Comparison of ENCODE assay signal across 21 cellular contexts in genomic region chr4:91359714-91360051, GRCh38.
"Had no signal": no experiment of that assay in that cellular context is flagged by ENCODE, and none has a peak within 500 bp of the region (broad histone marks: within the 10 kb centered on the region; RNA-seq: fewer than 3 reads in every experiment).

No MANE protein-coding gene starts in this region.

- H3K9me3 ChIP-seq: esophagus muscularis mucosa, gastroesophageal sphincter, heart left ventricle, prostate gland, right atrium auricular region, suprapubic skin, transverse colon, uterus had no signal

- H3K36me3 ChIP-seq: cardiac muscle cell, esophagus muscularis mucosa, gastroesophageal sphincter, heart left ventricle, prostate gland, right atrium auricular region, suprapubic skin, transverse colon, uterus, WERI-Rb-1 had no signal

- H3K27me3 ChIP-seq: cardiac muscle cell, esophagus muscularis mucosa, gastroesophageal sphincter, heart left ventricle, right atrium auricular region, suprapubic skin, transverse colon, uterus had no signal

- H3K27ac ChIP-seq: cardiac muscle cell, esophagus muscularis mucosa, gastroesophageal sphincter, heart left ventricle, prostate gland, right atrium auricular region, skin epidermis, suprapubic skin, uterus, WERI-Rb-1 had no signal

- H3K4me3 ChIP-seq: cardiac muscle cell, esophagus muscularis mucosa, gastroesophageal sphincter, heart left ventricle, prostate gland, right atrium auricular region, skin epidermis, suprapubic skin, transverse colon, uterus had no signal

- DNase-seq: activated CD4-positive, alpha-beta T cell treated with anti-CD3 and anti-CD28 coated beads for 1 hour; activated CD4-positive, alpha-beta T cell treated with anti-CD3 and anti-CD28 coated beads, Interleukin-2, amount 50 U/mL, for 4 hours; activated gamma-delta T cell treated with Interleukin-2 at 50 U/mL for 16 hours; activated T-cell treated with anti-CD3 and anti-CD28 coated beads for 4 hours; effector CD8-positive, alpha-beta T cell; heart left ventricle; left ventricle myocardium superior; stimulated activated naive CD8-positive, alpha-beta T cell treated with anti-CD3 and anti-CD28 coated beads, Interleukin-15, Interleukin-2, amounts not matched to agents 100 U/mL and 50 U/mL, for 24 hours; uterus; WERI-Rb-1 had no signal

- ATAC-seq: activated naive CD4-positive, alpha-beta T cell treated with anti-CD3 and anti-CD28 coated beads, Interleukin-2, amount 50 U/mL, for 72 hours; gastroesophageal sphincter; heart left ventricle; left ventricle myocardium superior; stimulated activated naive CD8-positive, alpha-beta T cell treated with anti-CD3 and anti-CD28 coated beads, Interleukin-15, Interleukin-2, amounts not matched to agents 100 U/mL and 50 U/mL, for 24 hours had no signal

- H3K27me3 Mint-ChIP-seq: dendritic cell treated with granulocyte-macrophage colony-stimulating factor and Interleukin-4, amounts not matched to agents 40 ng/mL and 50 ng/mL, for 4 days had no signal

- H3K27ac Mint-ChIP-seq: activated naive CD4-positive, alpha-beta T cell treated with anti-CD3 and anti-CD28 coated beads, Interleukin-2, amount 50 U/mL, for 72 hours; activated T-helper 1 cell treated with anti-CD3 and anti-CD28 coated beads, Interleukin-12 subunit alpha, Interleukin-12 subunit beta, Interleukin-2, Interleukin-4 antibody, amounts not matched to agents 30 ng/mL and 10 ng/mL and 1 ng/mL, durations not matched to agents 14 hours and 24 hours and 36 hours; dendritic cell treated with granulocyte-macrophage colony-stimulating factor and Interleukin-4, amounts not matched to agents 40 ng/mL and 50 ng/mL, for 4 days had no signal

- H3K4me1 ChIP-seq: esophagus muscularis mucosa, gastroesophageal sphincter, heart left ventricle, prostate gland, right atrium auricular region, suprapubic skin, uterus had no signal

- H3K4me3 Mint-ChIP-seq: activated T-helper 1 cell treated with anti-CD3 and anti-CD28 coated beads, Interleukin-12 subunit alpha, Interleukin-12 subunit beta, Interleukin-2, Interleukin-4 antibody, amounts not matched to agents 30 ng/mL and 10 ng/mL and 1 ng/mL, durations not matched to agents 14 hours and 24 hours and 36 hours; dendritic cell treated with granulocyte-macrophage colony-stimulating factor and Interleukin-4, amounts not matched to agents 40 ng/mL and 50 ng/mL, for 4 days had no signal
